In the genomic region with DNA sequence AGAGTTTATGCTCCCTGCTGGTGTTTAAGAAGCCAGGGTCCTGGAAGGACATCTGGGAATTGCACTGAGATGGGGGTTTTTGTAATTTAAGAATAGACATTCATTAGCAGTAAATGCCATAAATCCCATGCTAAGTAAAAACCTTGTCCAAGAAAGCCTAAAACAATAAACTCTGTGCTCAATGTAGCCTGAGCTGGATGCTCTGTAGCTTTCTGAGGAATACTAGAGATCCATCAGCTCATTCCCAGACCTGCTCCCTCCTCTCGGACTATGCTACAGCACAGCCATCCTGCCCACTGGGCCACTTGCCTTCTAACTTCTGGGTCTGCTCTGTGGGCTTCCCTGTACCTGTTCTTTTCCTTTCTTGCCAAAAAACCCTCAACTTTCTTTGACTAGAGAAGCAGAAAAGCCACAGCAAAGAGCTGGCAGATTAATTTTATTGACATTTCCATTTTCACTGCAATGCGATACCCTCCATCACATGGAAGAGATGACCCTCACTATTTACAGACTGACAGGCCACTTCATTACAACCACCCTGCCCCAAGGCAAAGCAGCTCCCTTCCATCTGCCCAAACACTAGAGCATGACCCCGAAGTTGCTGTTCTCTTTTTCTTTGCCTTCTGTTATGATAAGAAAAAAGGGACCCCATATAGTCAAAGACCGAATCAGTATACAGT, we compare ENCODE assay signal across 1 cellular context.
TF ChIP-seq lines count a peak whose summit lies in the region.

No MANE protein-coding gene starts in this region.

TF ChIP-seq in IMR-90, 13 proteins besides CTCF, POLR2A, EP300 and RAD21 (continued from another document):
- TF ChIP-seq BHLHE40 (IDR thresholded peaks at IDR 0.05; ENCODE audit: low read depth, low read length) (no peak), SMC3 (IDR thresholded peaks at IDR 0.05; ENCODE audit: low read depth, low read length) (no peak)
- TF ChIP-seq, protein P1, sequence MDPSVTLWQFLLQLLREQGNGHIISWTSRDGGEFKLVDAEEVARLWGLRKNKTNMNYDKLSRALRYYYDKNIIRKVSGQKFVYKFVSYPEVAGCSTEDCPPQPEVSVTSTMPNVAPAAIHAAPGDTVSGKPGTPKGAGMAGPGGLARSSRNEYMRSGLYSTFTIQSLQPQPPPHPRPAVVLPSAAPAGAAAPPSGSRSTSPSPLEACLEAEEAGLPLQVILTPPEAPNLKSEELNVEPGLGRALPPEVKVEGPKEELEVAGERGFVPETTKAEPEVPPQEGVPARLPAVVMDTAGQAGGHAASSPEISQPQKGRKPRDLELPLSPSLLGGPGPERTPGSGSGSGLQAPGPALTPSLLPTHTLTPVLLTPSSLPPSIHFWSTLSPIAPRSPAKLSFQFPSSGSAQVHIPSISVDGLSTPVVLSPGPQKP (IDR thresholded peaks at IDR 0.05; ENCODE audit: borderline replicate concordance, low read depth, low read length): no peak
